ENCODE assay signal across 8 cellular contexts in genomic region chr1:119613769-119614358, GRCh38. TPM values are rescaled to one million over a fixed set of nuclear protein-coding genes. Genes with fewer than 3 reads are reported as not detected.
DNase-seq lines count a peak whose midpoint lies in the region; ATAC-seq and TF ChIP-seq lines count a peak whose summit lies in the region.

No MANE protein-coding gene starts in this region.

- peak; percentile 86 for ATAC-seq in GM19035 (IDR thresholded peaks at IDR 0.05; ENCODE audit: unreplicated experiment)
- peak; percentile 77 for ATAC-seq in HG03159 (IDR thresholded peaks at IDR 0.05; ENCODE audit: unreplicated experiment)
- peak; percentile 94 to 96 (median 96) for ATAC-seq in right lobe of liver

- H3K36me3 ChIP-seq in BJ (ENCODE audit: control insufficient read depth, insufficient read depth, low read length) = no peaks in the 10 kb centered on the region; the same call in 1 of the 2 replicates
- H3K36me3 ChIP-seq in right lobe of liver = no peaks in the 10 kb centered on the region

- TF ChIP-seq CTCF in BJ (IDR thresholded peaks at IDR 0.05; ENCODE audit: insufficient read depth, low read depth, low read length) (peak; percentile 77), choroid plexus epithelial cell (conservative IDR thresholded peaks at IDR 0.05; ENCODE audit: low read depth, low read length) (peak; percentile 83), right lobe of liver (IDR thresholded peaks at IDR 0.05) (peak; percentile 71 to 90 (median 79))

- TF ChIP-seq POLR2A in right lobe of liver (IDR thresholded peaks at IDR 0.05) = no peak

- no peaks in the 10 kb centered on the region for H3K9me3 ChIP-seq in right lobe of liver

- H3K27me3 ChIP-seq in BJ (ENCODE audit: control insufficient read depth, insufficient read depth, low read length) = no peaks in the 10 kb centered on the region
- H3K27me3 ChIP-seq in right lobe of liver = no peaks in the 10 kb centered on the region

- DNase-seq in BJ (ENCODE audit: low read depth) (no peak), NCI-H345 treated with DMSO at 0.1 percent for 48 hours (lab: John Stamatoyannopoulos, UW; ENCODE audit: unreplicated experiment) (peak; percentile 84), choroid plexus epithelial cell (ENCODE audit: low read depth) (peak; percentile 93), right lobe of liver (peak; percentile 77 to 88 (median 79))
- peak; percentile 27 for DNase-seq in activated CD4-positive, alpha-beta T cell treated with anti-CD3 and anti-CD28 coated beads for 1 hour
- DNase-seq in stimulated activated CD4-positive, alpha-beta T cell treated with anti-CD3 and anti-CD28 coated beads, TNF-alpha, amount 100 ng/mL, for 4 hours (ENCODE audit: low read depth in 3 of 3) = peak; percentile 5 to 24 (median 16)

- POLR2A ChIA-PET in BJ (lab: Charles Lee) = interaction anchor here (0.6 kb wide), 1 partner anchor 98 kb away, joined by 14 read pairs; no protein-coding TSS in a partner anchor

- no peak overlapping the region for H3K4me3 ChIP-seq in BJ (ENCODE audit: low read depth, low read length)
- no peak overlapping the region for H3K4me3 ChIP-seq in choroid plexus epithelial cell (ENCODE audit: low read depth, low read length)
- no peak overlapping the region for H3K4me3 ChIP-seq in right lobe of liver

- no peaks in the 10 kb centered on the region for H3K4me1 ChIP-seq in right lobe of liver

- CTCF ChIA-PET in BJ (lab: Yijun Ruan, JAX) = interaction anchor here (0.7 to 8.0 kb wide), 18 partner anchors 10 to 84 kb away, joined by 3 to 120 read pairs (median 5); partner anchors contain the start of gene ZNF697

- WGBS in right lobe of liver (ENCODE audit: insufficient coverage, low coverage, low lambda C conversion rate, missing lambda C conversion rate) = 38% methylated on average over 7 of the region's 7 CpGs

- intact Hi-C loops in right lobe of liver (cut with DNase I) = loop anchor here in 1 of 2 donors (5.0 kb wide), 1 partner anchor 48 kb away; no protein-coding TSS in a partner anchor

- H3K27ac ChIP-seq in right lobe of liver = no peak overlapping the region

RNA-seq across cellular contexts. Expression of gene ZNF697, which starts 34.2 kb away (rescaled TPM):
- 3.2 and 5.7 TPM in 2 replicates for polyA plus RNA-seq in BJ (2011; rRNA removed)
- polyA minus RNA-seq in BJ (2011; rRNA and poly(A)+ RNA removed) = 6.4 and 6.6 TPM in 2 replicates
- total RNA-seq in right lobe of liver = 1 to 10 TPM; 2.6 to 6.9 (median 3.4) TPM
